Comparison of ENCODE assay signal across 1 cellular context in the genomic region with DNA sequence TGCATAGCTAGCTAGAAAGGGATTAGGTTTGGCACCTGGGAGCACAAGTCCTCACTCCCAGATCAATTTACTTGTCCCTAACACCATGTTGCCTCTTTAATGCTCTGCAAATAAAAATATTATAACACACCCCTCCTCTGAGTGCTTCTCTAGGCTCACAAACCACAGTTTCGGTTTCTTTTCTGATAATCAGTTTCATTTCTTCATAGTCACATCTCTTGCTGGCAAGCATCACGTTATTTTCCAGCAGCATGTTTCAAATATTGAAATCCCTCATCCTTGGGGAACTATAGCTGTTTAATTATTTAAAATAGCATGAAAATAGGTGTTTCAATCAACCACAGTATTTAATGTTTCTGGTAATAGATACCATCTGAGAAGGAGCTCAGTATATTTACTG.
A peak's percentile ranks its signal among the peaks of the same experiment; 100 is the strongest.
TF ChIP-seq lines count a peak whose summit lies in the region.

No MANE protein-coding gene starts in this region.

TF ChIP-seq in GM12878, 131 proteins besides CTCF, POLR2A, EP300 and RAD21 (continued from another document and continues in another):
- TF ChIP-seq, protein P1, sequence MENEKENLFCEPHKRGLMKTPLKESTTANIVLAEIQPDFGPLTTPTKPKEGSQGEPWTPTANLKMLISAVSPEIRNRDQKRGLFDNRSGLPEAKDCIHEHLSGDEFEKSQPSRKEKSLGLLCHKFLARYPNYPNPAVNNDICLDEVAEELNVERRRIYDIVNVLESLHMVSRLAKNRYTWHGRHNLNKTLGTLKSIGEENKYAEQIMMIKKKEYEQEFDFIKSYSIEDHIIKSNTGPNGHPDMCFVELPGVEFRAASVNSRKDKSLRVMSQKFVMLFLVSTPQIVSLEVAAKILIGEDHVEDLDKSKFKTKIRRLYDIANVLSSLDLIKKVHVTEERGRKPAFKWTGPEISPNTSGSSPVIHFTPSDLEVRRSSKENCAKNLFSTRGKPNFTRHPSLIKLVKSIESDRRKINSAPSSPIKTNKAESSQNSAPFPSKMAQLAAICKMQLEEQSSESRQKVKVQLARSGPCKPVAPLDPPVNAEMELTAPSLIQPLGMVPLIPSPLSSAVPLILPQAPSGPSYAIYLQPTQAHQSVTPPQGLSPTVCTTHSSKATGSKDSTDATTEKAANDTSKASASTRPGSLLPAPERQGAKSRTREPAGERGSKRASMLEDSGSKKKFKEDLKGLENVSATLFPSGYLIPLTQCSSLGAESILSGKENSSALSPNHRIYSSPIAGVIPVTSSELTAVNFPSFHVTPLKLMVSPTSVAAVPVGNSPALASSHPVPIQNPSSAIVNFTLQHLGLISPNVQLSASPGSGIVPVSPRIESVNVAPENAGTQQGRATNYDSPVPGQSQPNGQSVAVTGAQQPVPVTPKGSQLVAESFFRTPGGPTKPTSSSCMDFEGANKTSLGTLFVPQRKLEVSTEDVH (IDR thresholded peaks at IDR 0.05; ENCODE audit: low read depth, partially characterized antibody): no peak
- TF ChIP-seq HCFC1 (IDR thresholded peaks at IDR 0.05; ENCODE audit: low read length): no peak
- TF ChIP-seq MLLT1 (IDR thresholded peaks at IDR 0.05): no peak; the same call in 1 of the 2 replicates
- TF ChIP-seq LARP7 (IDR thresholded peaks at IDR 0.05): no peak
- TF ChIP-seq IKZF2 (IDR thresholded peaks at IDR 0.05): peak; percentile 70 to 83; a peak in 3 of 4 replicates
- no peak for TF ChIP-seq ZBED1 (IDR thresholded peaks at IDR 0.05; ENCODE audit: borderline replicate concordance)
- peak; percentile 35; the same call in 1 of the 2 replicates for TF ChIP-seq EED (IDR thresholded peaks at IDR 0.05; ENCODE audit: low read depth)
- TF ChIP-seq BACH1 (IDR thresholded peaks at IDR 0.05; ENCODE audit: borderline replicate concordance): no peak; the same call in 1 of the 2 replicates
- TF ChIP-seq ASH2L (IDR thresholded peaks at IDR 0.05; ENCODE audit: borderline replicate concordance, low read depth): no peak
- TF ChIP-seq TCF7 (IDR thresholded peaks at IDR 0.05; ENCODE audit: borderline replicate concordance): no peak
- peak; percentile 20 for TF ChIP-seq MEF2B (IDR thresholded peaks at IDR 0.05; ENCODE audit: partially characterized antibody, poor library complexity, severe bottlenecking)
- no peak for TF ChIP-seq ZBTB4 (CRISPR knock-in tag; IDR thresholded peaks at IDR 0.05)
- TF ChIP-seq EGR1 (IDR thresholded peaks at IDR 0.05; ENCODE audit: borderline replicate concordance in 1 of 2, low read depth in 2 of 2, low read length in 2 of 2): no peak
- peak; percentile 41; the same call in 1 of the 2 replicates for TF ChIP-seq BMI1 (IDR thresholded peaks at IDR 0.05; ENCODE audit: borderline replicate concordance)
- TF ChIP-seq CREB1 (IDR thresholded peaks at IDR 0.05; ENCODE audit: low read depth): peak; percentile 44; the same call in 1 of the 2 replicates
- no peak for TF ChIP-seq NR2C1 (IDR thresholded peaks at IDR 0.05)
- TF ChIP-seq MTA2 (IDR thresholded peaks at IDR 0.05; ENCODE audit: low read depth): peak; percentile 60
- no peak for TF ChIP-seq SMAD1 (IDR thresholded peaks at IDR 0.05; ENCODE audit: low read depth, partially characterized antibody)
- no peak for TF ChIP-seq MXI1 (IDR thresholded peaks at IDR 0.05; ENCODE audit: low read depth, low read length)
- peak; percentile 32; the same call in 1 of the 2 replicates for TF ChIP-seq FOXM1 (IDR thresholded peaks at IDR 0.05; ENCODE audit: low read depth, low read length)
- peak; percentile 60; the same call in 1 of the 2 replicates for TF ChIP-seq TAF1 (IDR thresholded peaks at IDR 0.05; ENCODE audit: borderline replicate concordance, low read depth, low read length)
- no peak for TF ChIP-seq SREBF2 (IDR thresholded peaks at IDR 0.05; ENCODE audit: low read length)
- TF ChIP-seq SPI1 (IDR thresholded peaks at IDR 0.05; ENCODE audit: borderline replicate concordance, insufficient read depth, low read depth, low read length): peak; percentile 66; the same call in 1 of the 2 replicates
- TF ChIP-seq, protein P2, sequence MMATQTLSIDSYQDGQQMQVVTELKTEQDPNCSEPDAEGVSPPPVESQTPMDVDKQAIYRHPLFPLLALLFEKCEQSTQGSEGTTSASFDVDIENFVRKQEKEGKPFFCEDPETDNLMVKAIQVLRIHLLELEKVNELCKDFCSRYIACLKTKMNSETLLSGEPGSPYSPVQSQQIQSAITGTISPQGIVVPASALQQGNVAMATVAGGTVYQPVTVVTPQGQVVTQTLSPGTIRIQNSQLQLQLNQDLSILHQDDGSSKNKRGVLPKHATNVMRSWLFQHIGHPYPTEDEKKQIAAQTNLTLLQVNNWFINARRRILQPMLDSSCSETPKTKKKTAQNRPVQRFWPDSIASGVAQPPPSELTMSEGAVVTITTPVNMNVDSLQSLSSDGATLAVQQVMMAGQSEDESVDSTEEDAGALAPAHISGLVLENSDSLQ (IDR thresholded peaks at IDR 0.05): no peak
- no peak for TF ChIP-seq STAT3 (IDR thresholded peaks at IDR 0.05; ENCODE audit: low read depth, low read length)
- TF ChIP-seq SIN3A (IDR thresholded peaks at IDR 0.05; ENCODE audit: low read depth, low read length): no peak
- TF ChIP-seq KDM1A (IDR thresholded peaks at IDR 0.05; ENCODE audit: borderline replicate concordance): no peak
- TF ChIP-seq ZSCAN29 (IDR thresholded peaks at IDR 0.05): no peak
- TF ChIP-seq ZBTB11 (CRISPR knock-in tag; IDR thresholded peaks at IDR 0.05): no peak
- peak; percentile 38; the same call in 1 of the 2 replicates for TF ChIP-seq CREM (IDR thresholded peaks at IDR 0.05; ENCODE audit: low read depth)
- no peak for TF ChIP-seq STAT1 (conservative IDR thresholded peaks at IDR 0.05)
- 0 out of 2 replicates have a peak, but pooled peaks have one; percentile 40 for TF ChIP-seq MEF2A (IDR thresholded peaks at IDR 0.05; ENCODE audit: insufficient read depth, low read depth, low read length)
- no peak; the same call in 1 of the 2 replicates for TF ChIP-seq RAD51 (IDR thresholded peaks at IDR 0.05)
- TF ChIP-seq REST (IDR thresholded peaks at IDR 0.05; ENCODE audit: low read depth, low read length): no peak
- no peak for TF ChIP-seq FOS (IDR thresholded peaks at IDR 0.05; ENCODE audit: borderline replicate concordance, extremely low read depth, insufficient read length)
- TF ChIP-seq SMARCA5 (IDR thresholded peaks at IDR 0.05): no peak
- no peak for TF ChIP-seq MYB (IDR thresholded peaks at IDR 0.05; ENCODE audit: borderline replicate concordance, low read depth, low read length)
- TF ChIP-seq GATAD2B (conservative IDR thresholded peaks at IDR 0.05; ENCODE audit: low read depth): no peak
- peak; percentile 81 for TF ChIP-seq RELB (IDR thresholded peaks at IDR 0.05; ENCODE audit: low read depth)
